Comparison of ENCODE assay signal across 8 cellular contexts in the genomic region with DNA sequence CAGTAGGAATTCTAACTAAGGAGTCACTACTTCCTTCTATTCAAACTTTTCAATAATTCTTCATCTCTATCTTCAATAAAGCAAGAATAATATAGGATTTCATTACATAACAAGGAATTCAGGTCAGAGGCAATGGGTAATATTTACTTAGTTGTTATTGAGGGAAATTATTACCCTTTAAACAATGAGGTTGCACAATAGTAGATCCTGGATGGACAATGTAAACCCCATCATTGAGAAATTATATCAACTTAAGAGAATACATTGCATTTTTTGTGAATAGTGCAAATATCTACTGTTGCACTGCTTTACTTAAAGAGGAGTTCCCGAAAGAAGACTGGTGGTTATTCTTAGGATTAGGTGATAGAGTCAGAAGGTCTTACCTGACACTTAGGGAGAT. TPM values are rescaled to one million over a fixed set of nuclear protein-coding genes. Genes with fewer than 3 reads are reported as not detected.
"Had no signal": no experiment of that assay in that cellular context is flagged by ENCODE, and none has a peak within 500 bp of the region (broad histone marks: within the 10 kb centered on the region; RNA-seq: fewer than 3 reads in every experiment).

No MANE protein-coding gene starts in this region.

- FAIRE-seq: H1, H54 had no signal

- DNase-seq: H9, HCEC 1CT, KG1 had no signal

- H3K4me3 ChIP-seq: GM23338 had no signal

- ATAC-seq: GM23338 had no signal

- H2AFZ ChIP-seq: GM23338 had no signal

- H3K27ac ChIP-seq: HL-60 had no signal

- H3K4me2 ChIP-seq: GM23338 had no signal

RNA-seq across cellular contexts. Expression of gene A2M, which starts 43.7 kb away (rescaled TPM):
- total RNA-seq: GM23338, H1 had no signal
- polyA plus RNA-seq: IgD-negative memory B cell had no signal
